ENCODE assay signal across 1 cellular context in the genomic region with DNA sequence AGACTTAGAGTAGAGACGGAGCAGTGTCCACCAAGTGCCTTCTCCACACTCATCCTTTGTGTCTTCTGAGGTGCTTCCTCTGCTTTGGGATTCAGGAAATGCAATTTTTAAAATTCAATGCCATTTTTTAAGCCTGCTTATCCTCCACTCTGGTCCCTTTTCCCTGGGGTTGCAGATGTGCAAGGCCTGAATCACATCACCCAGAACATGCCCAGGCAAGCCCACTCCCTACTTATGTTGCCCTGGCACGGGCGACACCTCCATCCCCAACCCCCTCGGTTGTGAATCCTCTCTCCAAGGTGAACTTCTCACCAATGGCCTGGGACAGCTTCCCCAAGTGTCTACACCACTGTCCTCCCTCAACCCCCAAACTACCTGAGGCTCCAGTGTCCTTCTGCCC.
TF ChIP-seq lines count a peak whose summit lies in the region.

No MANE protein-coding gene starts in this region.

TF ChIP-seq in WTC11, 78 proteins besides CTCF, POLR2A, EP300 and RAD21 (continued from another document):
- TF ChIP-seq, protein P1, sequence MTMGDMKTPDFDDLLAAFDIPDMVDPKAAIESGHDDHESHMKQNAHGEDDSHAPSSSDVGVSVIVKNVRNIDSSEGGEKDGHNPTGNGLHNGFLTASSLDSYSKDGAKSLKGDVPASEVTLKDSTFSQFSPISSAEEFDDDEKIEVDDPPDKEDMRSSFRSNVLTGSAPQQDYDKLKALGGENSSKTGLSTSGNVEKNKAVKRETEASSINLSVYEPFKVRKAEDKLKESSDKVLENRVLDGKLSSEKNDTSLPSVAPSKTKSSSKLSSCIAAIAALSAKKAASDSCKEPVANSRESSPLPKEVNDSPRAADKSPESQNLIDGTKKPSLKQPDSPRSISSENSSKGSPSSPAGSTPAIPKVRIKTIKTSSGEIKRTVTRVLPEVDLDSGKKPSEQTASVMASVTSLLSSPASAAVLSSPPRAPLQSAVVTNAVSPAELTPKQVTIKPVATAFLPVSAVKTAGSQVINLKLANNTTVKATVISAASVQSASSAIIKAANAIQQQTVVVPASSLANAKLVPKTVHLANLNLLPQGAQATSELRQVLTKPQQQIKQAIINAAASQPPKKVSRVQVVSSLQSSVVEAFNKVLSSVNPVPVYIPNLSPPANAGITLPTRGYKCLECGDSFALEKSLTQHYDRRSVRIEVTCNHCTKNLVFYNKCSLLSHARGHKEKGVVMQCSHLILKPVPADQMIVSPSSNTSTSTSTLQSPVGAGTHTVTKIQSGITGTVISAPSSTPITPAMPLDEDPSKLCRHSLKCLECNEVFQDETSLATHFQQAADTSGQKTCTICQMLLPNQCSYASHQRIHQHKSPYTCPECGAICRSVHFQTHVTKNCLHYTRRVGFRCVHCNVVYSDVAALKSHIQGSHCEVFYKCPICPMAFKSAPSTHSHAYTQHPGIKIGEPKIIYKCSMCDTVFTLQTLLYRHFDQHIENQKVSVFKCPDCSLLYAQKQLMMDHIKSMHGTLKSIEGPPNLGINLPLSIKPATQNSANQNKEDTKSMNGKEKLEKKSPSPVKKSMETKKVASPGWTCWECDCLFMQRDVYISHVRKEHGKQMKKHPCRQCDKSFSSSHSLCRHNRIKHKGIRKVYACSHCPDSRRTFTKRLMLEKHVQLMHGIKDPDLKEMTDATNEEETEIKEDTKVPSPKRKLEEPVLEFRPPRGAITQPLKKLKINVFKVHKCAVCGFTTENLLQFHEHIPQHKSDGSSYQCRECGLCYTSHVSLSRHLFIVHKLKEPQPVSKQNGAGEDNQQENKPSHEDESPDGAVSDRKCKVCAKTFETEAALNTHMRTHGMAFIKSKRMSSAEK (CRISPR knock-in tag; IDR thresholded peaks at IDR 0.05; ENCODE audit: borderline replicate concordance): no peak
- TF ChIP-seq, protein P2, sequence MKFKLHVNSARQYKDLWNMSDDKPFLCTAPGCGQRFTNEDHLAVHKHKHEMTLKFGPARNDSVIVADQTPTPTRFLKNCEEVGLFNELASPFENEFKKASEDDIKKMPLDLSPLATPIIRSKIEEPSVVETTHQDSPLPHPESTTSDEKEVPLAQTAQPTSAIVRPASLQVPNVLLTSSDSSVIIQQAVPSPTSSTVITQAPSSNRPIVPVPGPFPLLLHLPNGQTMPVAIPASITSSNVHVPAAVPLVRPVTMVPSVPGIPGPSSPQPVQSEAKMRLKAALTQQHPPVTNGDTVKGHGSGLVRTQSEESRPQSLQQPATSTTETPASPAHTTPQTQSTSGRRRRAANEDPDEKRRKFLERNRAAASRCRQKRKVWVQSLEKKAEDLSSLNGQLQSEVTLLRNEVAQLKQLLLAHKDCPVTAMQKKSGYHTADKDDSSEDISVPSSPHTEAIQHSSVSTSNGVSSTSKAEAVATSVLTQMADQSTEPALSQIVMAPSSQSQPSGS (CRISPR knock-in tag; IDR thresholded peaks at IDR 0.05; ENCODE audit: borderline replicate concordance, low read depth): no peak
- TF ChIP-seq, protein P3, sequence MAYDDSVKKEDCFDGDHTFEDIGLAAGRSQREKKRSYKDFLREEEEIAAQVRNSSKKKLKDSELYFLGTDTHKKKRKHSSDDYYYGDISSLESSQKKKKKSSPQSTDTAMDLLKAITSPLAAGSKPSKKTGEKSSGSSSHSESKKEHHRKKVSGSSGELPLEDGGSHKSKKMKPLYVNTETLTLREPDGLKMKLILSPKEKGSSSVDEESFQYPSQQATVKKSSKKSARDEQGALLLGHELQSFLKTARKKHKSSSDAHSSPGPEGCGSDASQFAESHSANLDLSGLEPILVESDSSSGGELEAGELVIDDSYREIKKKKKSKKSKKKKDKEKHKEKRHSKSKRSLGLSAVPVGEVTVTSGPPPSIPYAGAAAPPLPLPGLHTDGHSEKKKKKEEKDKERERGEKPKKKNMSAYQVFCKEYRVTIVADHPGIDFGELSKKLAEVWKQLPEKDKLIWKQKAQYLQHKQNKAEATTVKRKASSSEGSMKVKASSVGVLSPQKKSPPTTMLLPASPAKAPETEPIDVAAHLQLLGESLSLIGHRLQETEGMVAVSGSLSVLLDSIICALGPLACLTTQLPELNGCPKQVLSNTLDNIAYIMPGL (CRISPR knock-in tag; IDR thresholded peaks at IDR 0.05): no peak
- TF ChIP-seq, protein P4, sequence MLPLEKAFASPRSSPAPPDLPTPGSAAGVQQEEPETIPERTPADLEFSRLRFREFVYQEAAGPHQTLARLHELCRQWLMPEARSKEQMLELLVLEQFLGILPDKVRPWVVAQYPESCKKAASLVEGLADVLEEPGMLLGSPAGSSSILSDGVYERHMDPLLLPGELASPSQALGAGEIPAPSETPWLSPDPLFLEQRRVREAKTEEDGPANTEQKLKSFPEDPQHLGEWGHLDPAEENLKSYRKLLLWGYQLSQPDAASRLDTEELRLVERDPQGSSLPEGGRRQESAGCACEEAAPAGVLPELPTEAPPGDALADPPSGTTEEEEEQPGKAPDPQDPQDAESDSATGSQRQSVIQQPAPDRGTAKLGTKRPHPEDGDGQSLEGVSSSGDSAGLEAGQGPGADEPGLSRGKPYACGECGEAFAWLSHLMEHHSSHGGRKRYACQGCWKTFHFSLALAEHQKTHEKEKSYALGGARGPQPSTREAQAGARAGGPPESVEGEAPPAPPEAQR (CRISPR knock-in tag; IDR thresholded peaks at IDR 0.05): no peak
- TF ChIP-seq GTF2I (CRISPR knock-in tag; conservative IDR thresholded peaks at IDR 0.05) (no peak), ZNF263 (CRISPR knock-in tag; IDR thresholded peaks at IDR 0.05; ENCODE audit: low read depth) (no peak), ZNF121 (CRISPR knock-in tag; IDR thresholded peaks at IDR 0.05) (no peak), NR2C2 (CRISPR knock-in tag; IDR thresholded peaks at IDR 0.05) (no peak), ZNF219 (CRISPR knock-in tag; IDR thresholded peaks at IDR 0.05; ENCODE audit: borderline replicate concordance) (no peak), JUN (CRISPR knock-in tag; IDR thresholded peaks at IDR 0.05) (no peak)
- TF ChIP-seq, protein P5, sequence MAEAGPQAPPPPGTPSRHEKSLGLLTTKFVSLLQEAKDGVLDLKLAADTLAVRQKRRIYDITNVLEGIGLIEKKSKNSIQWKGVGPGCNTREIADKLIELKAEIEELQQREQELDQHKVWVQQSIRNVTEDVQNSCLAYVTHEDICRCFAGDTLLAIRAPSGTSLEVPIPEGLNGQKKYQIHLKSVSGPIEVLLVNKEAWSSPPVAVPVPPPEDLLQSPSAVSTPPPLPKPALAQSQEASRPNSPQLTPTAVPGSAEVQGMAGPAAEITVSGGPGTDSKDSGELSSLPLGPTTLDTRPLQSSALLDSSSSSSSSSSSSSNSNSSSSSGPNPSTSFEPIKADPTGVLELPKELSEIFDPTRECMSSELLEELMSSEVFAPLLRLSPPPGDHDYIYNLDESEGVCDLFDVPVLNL (CRISPR knock-in tag; IDR thresholded peaks at IDR 0.05; ENCODE audit: borderline replicate concordance, low read depth): no peak
TF ChIP-seq in WTC11: peak in this region for 0.
